In the genomic region with DNA sequence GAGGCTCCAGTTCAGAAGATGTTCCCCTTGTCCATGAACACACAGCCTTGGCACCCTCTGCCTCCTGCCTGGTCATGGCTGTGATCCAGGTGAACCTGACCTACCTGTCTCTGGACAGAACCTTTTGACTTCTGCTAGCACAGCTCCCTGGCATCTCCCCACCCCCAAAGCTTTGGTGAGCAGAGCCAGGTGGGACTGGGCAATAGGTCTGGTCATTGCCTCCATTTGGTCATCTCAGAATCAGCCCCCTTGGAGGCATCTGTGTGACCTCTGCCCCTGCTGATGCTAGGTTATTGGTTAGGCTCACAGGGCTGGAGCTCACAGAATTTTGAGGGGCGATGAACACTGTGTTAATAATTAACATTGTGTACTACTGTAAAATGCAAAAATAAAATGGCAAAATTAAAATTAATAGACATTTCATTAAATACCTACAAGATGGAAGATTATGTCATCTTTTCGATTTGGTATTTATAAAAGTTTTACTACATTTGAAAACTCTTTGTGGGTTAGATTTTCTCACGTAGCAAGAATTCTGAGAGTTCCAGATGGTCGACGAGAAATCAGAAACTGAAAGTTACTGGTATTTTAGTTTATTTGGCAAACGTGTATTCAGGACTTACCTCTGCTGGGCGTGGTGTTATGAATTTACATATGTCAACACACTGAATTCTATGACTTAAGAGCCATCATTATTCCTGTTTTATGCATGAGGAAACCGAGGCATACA, we compare ENCODE assay signal across 13 cellular contexts. TPM values are rescaled to one million over a fixed set of nuclear protein-coding genes. Genes with fewer than 3 reads are reported as not detected.
DNase-seq lines count a peak whose midpoint lies in the region; ATAC-seq and TF ChIP-seq lines count a peak whose summit lies in the region.
"Had no signal": no experiment of that assay in that cellular context is flagged by ENCODE, and none has a peak within 500 bp of the region (broad histone marks: within the 10 kb centered on the region; RNA-seq: fewer than 3 reads in every experiment).

No MANE protein-coding gene starts in this region.

- H3K36me3 Mint-ChIP-seq in memory B cell: no peaks in the 10 kb centered on the region
- no peaks in the 10 kb centered on the region for H3K36me3 Mint-ChIP-seq in osteocyte (ENCODE audit: unreplicated experiment)
- H3K36me3 Mint-ChIP-seq: natural killer cell had no signal

- peak; percentile 70 for DNase-seq in NCI-H2171 treated with DMSO at 0.1 percent for 48 hours (lab: John Stamatoyannopoulos, UW)
- DNase-seq in memory B cell (ENCODE audit: low spot score in 2 of 2): no peak
- no peak for DNase-seq in cerebellar nuclear complex (lab: John Stamatoyannopoulos, UW)
- DNase-seq in osteocyte (ENCODE audit: extremely low spot score, unreplicated experiment): no peak
- DNase-seq: activated CD4-positive, alpha-beta T cell treated with anti-CD3 and anti-CD28 coated beads, Interleukin-2, amount 50 U/mL, for 4 hours; natural killer cell; stimulated activated CD4-positive, alpha-beta T cell treated with anti-CD3 and anti-CD28 coated beads, Interleukin-4, amount 100 ng/mL, for 24 hours had no signal

- TF ChIP-seq CTCF in osteocyte (IDR thresholded peaks at IDR 0.05): no peak

- H3K4me1 Mint-ChIP-seq in memory B cell: peaks cover 19% of the 10 kb centered on the region
- H3K4me1 Mint-ChIP-seq in osteocyte (ENCODE audit: unreplicated experiment): peaks cover 15% of the 10 kb centered on the region

- H3K27ac Mint-ChIP-seq in memory B cell (peak overlapping the region; percentile 47), osteocyte (ENCODE audit: unreplicated experiment) (no peak overlapping the region)
- H3K27ac Mint-ChIP-seq: natural killer cell had no signal

- peaks cover 1% of the 10 kb centered on the region for H3K27me3 Mint-ChIP-seq in memory B cell
- no peaks in the 10 kb centered on the region for H3K27me3 Mint-ChIP-seq in osteocyte (ENCODE audit: unreplicated experiment)

- peak overlapping the region; percentile 55 for H3K4me3 Mint-ChIP-seq in memory B cell
- H3K4me3 Mint-ChIP-seq in osteocyte (ENCODE audit: unreplicated experiment): no peak overlapping the region
- H3K4me3 Mint-ChIP-seq: natural killer cell had no signal

- H3K9me3 Mint-ChIP-seq in memory B cell (no peaks in the 10 kb centered on the region), osteocyte (ENCODE audit: unreplicated experiment) (no peaks in the 10 kb centered on the region)
- H3K9me3 Mint-ChIP-seq: natural killer cell had no signal

- ATAC-seq in GM18519 (IDR thresholded peaks at IDR 0.05; ENCODE audit: low FRiP score, unreplicated experiment) (peak; percentile 66), GM21737 (IDR thresholded peaks at IDR 0.05; ENCODE audit: unreplicated experiment) (peak; percentile 52), memory B cell (ENCODE audit: low read depth) (peak; percentile 81), HG02571 (IDR thresholded peaks at IDR 0.05; ENCODE audit: unreplicated experiment) (no peak), HG03469 (IDR thresholded peaks at IDR 0.05; ENCODE audit: unreplicated experiment) (no peak)
- ATAC-seq: natural killer cell had no signal

RNA-seq across cellular contexts. Expression of gene KIAA0930, which starts 8.3 kb away (rescaled TPM):
- total RNA-seq in osteocyte: 53.1 and 64.7 TPM in 2 replicates

RNA-seq across cellular contexts. Expression of gene UPK3A, which starts 35.8 kb away (rescaled TPM):
- total RNA-seq in osteocyte: not detected in 2 replicates
- total RNA-seq: Daoy, glomerular endothelial cell had no signal

Comparison
In these comparisons a context has a peak if more than half of its experiments do, and no peak if none do; other contexts are left out.
1. ATAC-seq: peak in GM18519 (single experiment), GM21737 (single experiment) and memory B cell (single experiment); none in HG02571 (single experiment) and HG03469 (single experiment).